ENCODE assay signal across 8 cellular contexts in the genomic region with DNA sequence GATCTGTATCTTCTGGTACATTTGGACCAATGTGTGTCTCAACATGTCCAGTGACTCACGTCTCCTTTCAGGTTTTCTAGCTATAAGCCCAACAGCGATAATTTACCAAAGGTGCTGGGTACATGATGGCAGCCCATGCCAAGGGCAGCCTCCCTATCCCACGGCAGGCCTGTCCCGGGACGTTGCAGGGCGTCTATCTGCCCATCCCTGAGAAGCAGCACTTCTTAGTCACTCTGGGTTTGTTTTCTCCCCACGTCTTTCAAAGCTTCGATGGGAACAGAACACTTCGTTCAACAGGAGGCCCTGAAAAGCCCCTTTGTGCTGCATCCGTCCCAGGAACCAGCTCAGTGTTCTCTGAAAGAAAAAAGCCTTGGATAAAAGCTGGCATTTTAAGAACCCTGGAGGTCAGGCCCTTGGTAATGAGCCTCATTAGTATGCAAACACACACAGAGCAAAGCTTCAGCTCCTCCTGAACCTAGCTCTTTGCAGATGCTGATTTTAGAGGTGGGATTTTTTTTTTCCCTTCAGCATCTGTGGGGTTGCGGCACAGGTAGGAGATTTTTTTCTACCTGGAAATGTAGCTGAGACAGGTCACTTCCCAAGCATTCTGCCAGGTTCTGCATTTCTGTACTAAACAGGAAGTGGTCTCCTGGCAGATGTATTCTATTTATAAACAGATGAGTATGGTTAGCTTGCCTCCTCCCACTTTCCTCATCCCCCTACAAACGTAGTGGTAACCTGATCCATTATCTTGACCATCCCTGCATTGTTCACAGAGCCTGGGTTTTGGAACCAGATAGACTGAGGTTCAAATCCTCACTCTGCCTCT. TPM values are rescaled to one million over a fixed set of nuclear protein-coding genes. Genes with fewer than 3 reads are reported as not detected.
DNase-seq lines count a peak whose midpoint lies in the region; ATAC-seq lines count a peak whose summit lies in the region.

No MANE protein-coding gene starts in this region.

- H3K9me3 Mint-ChIP-seq in activated naive CD8-positive, alpha-beta T cell treated with anti-CD3 and anti-CD28 coated beads, Interleukin-2, amount 50 U/mL, for 24 hours: no peaks in the 10 kb centered on the region

- peak overlapping the region; percentile 62 for H3K27ac Mint-ChIP-seq in activated naive CD8-positive, alpha-beta T cell treated with anti-CD3 and anti-CD28 coated beads, Interleukin-2, amount 50 U/mL, for 24 hours

- peaks cover 12% of the 10 kb centered on the region for H3K4me1 ChIP-seq in iPS-15b (ENCODE audit: control insufficient read depth, insufficient read depth, low read length)

- no peaks in the 10 kb centered on the region for H3K27me3 ChIP-seq in iPS-15b (ENCODE audit: control insufficient read depth, insufficient read depth, low read length)

- H3K4me3 Mint-ChIP-seq in activated naive CD8-positive, alpha-beta T cell treated with anti-CD3 and anti-CD28 coated beads, Interleukin-2, amount 50 U/mL, for 24 hours: no peak overlapping the region

- peak overlapping the region; percentile 14 for H3K4me3 ChIP-seq in iPS-15b (ENCODE audit: low read depth, low read length)

- ATAC-seq in activated naive CD8-positive, alpha-beta T cell treated with anti-CD3 and anti-CD28 coated beads, Interleukin-2, amount 50 U/mL, for 24 hours: no peak

- H3K4me1 Mint-ChIP-seq in activated naive CD8-positive, alpha-beta T cell treated with anti-CD3 and anti-CD28 coated beads, Interleukin-2, amount 50 U/mL, for 24 hours: peaks cover 17% of the 10 kb centered on the region

- H3K9me3 ChIP-seq in iPS-15b (ENCODE audit: control insufficient read depth, insufficient read depth, low read length): no peaks in the 10 kb centered on the region

- no peaks in the 10 kb centered on the region for H3K36me3 ChIP-seq in iPS-15b (ENCODE audit: control insufficient read depth, insufficient read depth, low read length)

- H3K36me3 Mint-ChIP-seq in activated naive CD8-positive, alpha-beta T cell treated with anti-CD3 and anti-CD28 coated beads, Interleukin-2, amount 50 U/mL, for 24 hours (ENCODE audit: low read depth): no peaks in the 10 kb centered on the region

- H3K9ac ChIP-seq in iPS-15b (ENCODE audit: low read depth, low read length): peak overlapping the region; percentile 9

- peaks cover 1% of the 10 kb centered on the region for H3K27me3 Mint-ChIP-seq in activated naive CD8-positive, alpha-beta T cell treated with anti-CD3 and anti-CD28 coated beads, Interleukin-2, amount 50 U/mL, for 24 hours

- DNase-seq in A172 (ENCODE audit: low spot score) (peak; percentile 83), HCEC 1CT (peak; percentile 67), hepatic stellate cell (ENCODE audit: low spot score) (no peak), glomerular visceral epithelial cell (ENCODE audit: extremely low spot score) (no peak)
- DNase-seq in activated naive CD8-positive, alpha-beta T cell treated with anti-CD3 and anti-CD28 coated beads, Interleukin-2, amount 50 U/mL, for 24 hours: no peak
- no peak for DNase-seq in activated naive CD4-positive, alpha-beta T cell treated with Interleukin-2 at 50 U/mL for 16 hours
- no peak for DNase-seq in activated CD8-positive, alpha-beta memory T cell treated with anti-CD3 and anti-CD28 coated beads, Interleukin-2, amount 50 U/mL, for 48 hours

RNA-seq across cellular contexts. Expression of a gene that starts 17.5 kb away (rescaled TPM):
- not detected in 2 replicates for total RNA-seq in A172 (2014; rRNA removed; shearing (Covaris generic))

RNA-seq across cellular contexts. Expression of a gene that starts 27.5 kb away (rescaled TPM):
- 57.6 and 64.5 TPM in 2 replicates for total RNA-seq in A172 (2014; rRNA removed; shearing (Covaris generic))

RNA-seq across cellular contexts. Expression of a gene that starts 42.0 kb away (rescaled TPM):
- not detected in 2 replicates for total RNA-seq in A172 (2014; rRNA removed; shearing (Covaris generic))

Comparison
In these comparisons a context has a peak if more than half of its experiments do, and no peak if none do; other contexts are left out.
1. DNase-seq: peak in A172 (single experiment) and HCEC 1CT (single experiment); none in activated naive CD8-positive, alpha-beta T cell treated with anti-CD3 and anti-CD28 coated beads, Interleukin-2, amount 50 U/mL, for 24 hours (single experiment), hepatic stellate cell (single experiment), activated naive CD4-positive, alpha-beta T cell treated with Interleukin-2 at 50 U/mL for 16 hours (single experiment), activated CD8-positive, alpha-beta memory T cell treated with anti-CD3 and anti-CD28 coated beads, Interleukin-2, amount 50 U/mL, for 48 hours (single experiment) and glomerular visceral epithelial cell (single experiment).